In genomic region chr22:46513908-46514550, GRCh38 we compare ENCODE assay signal across 24 cellular contexts. TPM values are rescaled to one million over a fixed set of nuclear protein-coding genes. Genes with fewer than 3 reads are reported as not detected.
DNase-seq lines count a peak whose midpoint lies in the region; ATAC-seq, FAIRE-seq and TF ChIP-seq lines count a peak whose summit lies in the region.
"Had no signal": no experiment of that assay in that cellular context is flagged by ENCODE, and none has a peak within 500 bp of the region (broad histone marks: within the 10 kb centered on the region; RNA-seq: fewer than 3 reads in every experiment).

No MANE protein-coding gene starts in this region.

- H4K91ac ChIP-seq in H1 (replicated peaks; ENCODE audit: insufficient read length, low read length) (no peak overlapping the region), mesenchymal stem cell (ENCODE audit: low read length) (peak overlapping the region; percentile 53)

- no peak overlapping the region for H3K27ac ChIP-seq in BLaER1
- H3K27ac ChIP-seq in HUES48 (ENCODE audit: low read depth, low read length), result peak overlapping the region; percentile 53
- no peak overlapping the region for H3K27ac ChIP-seq in H1 (ENCODE audit: low read depth, low read length)
- peak overlapping the region; percentile 28 for H3K27ac ChIP-seq in mesenchymal stem cell (ENCODE audit: low read length, poor library complexity, severe bottlenecking)
- H3K27ac ChIP-seq in body of pancreas, result no peak overlapping the region
- H3K27ac ChIP-seq: WERI-Rb-1 had no signal

- CTCF ChIA-PET in H1 (lab: Charles Lee; ENCODE audit: partially characterized antibody), result interaction anchor here (0.7 to 1.7 kb wide), 3 partner anchors 28 to 146 kb away, joined by 3 to 5 read pairs (median 4); no protein-coding TSS in a partner anchor

- no peaks in the 10 kb centered on the region for H3K23me2 ChIP-seq in H1 (ENCODE audit: low read depth, low read length)

- H3K4me2 ChIP-seq in BLaER1, result peak overlapping the region; percentile 40
- H3K4me2 ChIP-seq in H1 (ENCODE audit: insufficient read depth in 1 of 2, low read depth in 2 of 2, low read length in 2 of 2), result no peak overlapping the region
- no peak overlapping the region for H3K4me2 ChIP-seq in mesenchymal stem cell (ENCODE audit: low read length, poor library complexity, severe bottlenecking)

- H2BK15ac ChIP-seq in H1 (ENCODE audit: low read length), result 0 out of 2 replicates have a peak overlapping the region, but pooled peaks have one; percentile 72
- H2BK15ac ChIP-seq in mesenchymal stem cell (ENCODE audit: low read depth, poor library complexity, severe bottlenecking), result peak overlapping the region; percentile 12

- H2BK12ac ChIP-seq in H1 (ENCODE audit: low read depth, low read length) (0 out of 2 replicates have a peak overlapping the region, but pooled peaks have one; percentile 50), mesenchymal stem cell (ENCODE audit: low read length in 2 of 2) (no peak overlapping the region)

- H2AFZ ChIP-seq in H1 (ENCODE audit: low read length), result no peak overlapping the region
- no peak overlapping the region for H2AFZ ChIP-seq in mesenchymal stem cell (ENCODE audit: low read depth, low read length)

- H3K4me1 ChIP-seq in BLaER1 (peaks cover 61% of the 10 kb centered on the region), HUES48 (ENCODE audit: control insufficient read depth, insufficient read depth, low read length) (peaks cover 24% of the 10 kb centered on the region), H1 (replicated peaks in 1 of 4; ENCODE audit: control insufficient read depth in 3 of 4, insufficient read depth in 4 of 4, low read length in 3 of 4) (peaks cover 0 to 21% (median 15%) of the 10 kb centered on the region in 4 experiments; a peak in 6 of 7 replicates), mesenchymal stem cell (ENCODE audit: control insufficient read depth, insufficient read depth, low read depth, low read length) (peaks cover 30% of the 10 kb centered on the region), body of pancreas (no peaks in the 10 kb centered on the region)

- POLR2A ChIA-PET in H1 (lab: Charles Lee; ENCODE audit: partially characterized antibody), result interaction anchor here (0.8 to 1.0 kb wide), 3 partner anchors 23 to 38 kb away, joined by 3 read pairs; partner anchors contain the start of gene CELSR1

- H3K79me1 ChIP-seq in H1 (ENCODE audit: low read depth, low read length), result peaks cover 5% of the 10 kb centered on the region; the same call in 1 of the 2 replicates
- H3K79me1 ChIP-seq in mesenchymal stem cell (replicated peaks; ENCODE audit: low read length, poor library complexity, severe bottlenecking), result peaks cover 40% of the 10 kb centered on the region

- H2BK120ac ChIP-seq in H1 (replicated peaks; ENCODE audit: low read depth, low read length) (no peak overlapping the region), mesenchymal stem cell (ENCODE audit: low read depth, low read length) (no peak overlapping the region)

- no peak for FAIRE-seq in H1 (lab: Jason Lieb, UNC)
- FAIRE-seq: GM12891, islet of Langerhans had no signal

- H3K4me3 ChIP-seq in BLaER1, result no peak overlapping the region
- H3K4me3 ChIP-seq in HUES48 (ENCODE audit: low read depth, low read length), result no peak overlapping the region
- H3K4me3 ChIP-seq in H1 (ENCODE audit: extremely low read depth in 1 of 4, insufficient read depth in 2 of 4, low read depth in 3 of 4, low read length in 4 of 4), result no peak overlapping the region
- no peak overlapping the region for H3K4me3 ChIP-seq in mesenchymal stem cell (ENCODE audit: insufficient read depth in 1 of 2, low read depth in 1 of 2, low read length in 2 of 2)
- no peak overlapping the region for H3K4me3 ChIP-seq in body of pancreas
- H3K4me3 ChIP-seq: MG63 had no signal

- no peak for TF ChIP-seq RAD21 in H1 (IDR thresholded peaks at IDR 0.05 in 1 of 2, conservative IDR thresholded peaks at IDR 0.05 in 1 of 2; ENCODE audit: low read depth in 2 of 2, low read length in 2 of 2)

- ATAC-seq in body of pancreas, result no peak
- ATAC-seq: activated naive CD4-positive, alpha-beta T cell treated with anti-CD3 and anti-CD28 coated beads, Interleukin-2, amount 50 U/mL, for 72 hours; activated T-helper 17 cell treated with anti-CD3 and anti-CD28 coated beads, Interleukin-2, amount 50 U/mL, for 72 hours; sciatic nerve had no signal

- TF ChIP-seq CTCF in H1 (IDR thresholded peaks at IDR 0.05; ENCODE audit: control extremely low read depth in 1 of 3, insufficient read depth in 1 of 3, low read depth in 1 of 3, low read length in 3 of 3) (no peak), body of pancreas (IDR thresholded peaks at IDR 0.05) (no peak)

- no peaks in the 10 kb centered on the region for H3K9me3 ChIP-seq in BLaER1
- H3K9me3 ChIP-seq in HUES48 (ENCODE audit: control insufficient read depth, insufficient read depth, low read length), result no peaks in the 10 kb centered on the region
- H3K9me3 ChIP-seq in H1 (ENCODE audit: insufficient read depth in 2 of 2, low read depth in 1 of 2, low read length in 1 of 2), result no peaks in the 10 kb centered on the region
- no peaks in the 10 kb centered on the region for H3K9me3 ChIP-seq in mesenchymal stem cell (ENCODE audit: control insufficient read depth, low read length)
- no peaks in the 10 kb centered on the region for H3K9me3 ChIP-seq in body of pancreas
- H3K9me3 ChIP-seq: MG63 had no signal

- H4K8ac ChIP-seq in H1 (ENCODE audit: extremely low read depth, insufficient read depth, low read length) (peak overlapping the region; percentile 58), mesenchymal stem cell (ENCODE audit: low read length) (no peak overlapping the region)

- no peak overlapping the region; the same call in 1 of the 2 replicates for H2BK20ac ChIP-seq in H1 (ENCODE audit: low read length)

- no peak overlapping the region for H3K9ac ChIP-seq in BLaER1
- H3K9ac ChIP-seq in HUES48 (ENCODE audit: low read depth, low read length), result no peak overlapping the region
- H3K9ac ChIP-seq in H1 (replicated peaks in 1 of 4; ENCODE audit: extremely low read depth in 1 of 4, low read depth in 3 of 4, low read length in 3 of 4), result no peak overlapping the region
- H3K9ac ChIP-seq in mesenchymal stem cell (ENCODE audit: low read length), result no peak overlapping the region

- no peak overlapping the region for H3K23ac ChIP-seq in H1 (ENCODE audit: insufficient read length)
- H3K23ac ChIP-seq in mesenchymal stem cell (ENCODE audit: low read length in 2 of 2), result no peak overlapping the region

- no peaks in the 10 kb centered on the region for H3K27me3 ChIP-seq in BLaER1
- H3K27me3 ChIP-seq in HUES48 (ENCODE audit: control insufficient read depth, insufficient read depth, low read length), result no peaks in the 10 kb centered on the region
- H3K27me3 ChIP-seq in H1 (replicated peaks in 1 of 4; ENCODE audit: control insufficient read depth in 3 of 4, extremely low read depth in 1 of 4, insufficient read depth in 3 of 4, low read length in 3 of 4), result no peaks in the 10 kb centered on the region
- peaks cover 0 to 6% of the 10 kb centered on the region in 2 experiments for H3K27me3 ChIP-seq in mesenchymal stem cell (ENCODE audit: control insufficient read depth in 1 of 2, insufficient read depth in 1 of 2, low read length in 2 of 2)
- H3K27me3 ChIP-seq in body of pancreas, result no peaks in the 10 kb centered on the region
- H3K27me3 ChIP-seq: MG63 had no signal

- H2AK5ac ChIP-seq in H1 (ENCODE audit: low read depth, low read length) (no peak overlapping the region), mesenchymal stem cell (ENCODE audit: low read length, severe bottlenecking) (peak overlapping the region; percentile 36)

- H3K18ac ChIP-seq in H1 (ENCODE audit: extremely low read depth, low read length) (peak overlapping the region; percentile 71), mesenchymal stem cell (ENCODE audit: low read depth in 1 of 2, low read length in 2 of 2) (no peak overlapping the region)

- no peak overlapping the region for H3K14ac ChIP-seq in H1 (ENCODE audit: insufficient read length)
- H3K14ac ChIP-seq in mesenchymal stem cell (ENCODE audit: low read length in 2 of 2), result no peak overlapping the region

- WGBS in H1 (ENCODE audit: extremely low coverage in 1 of 2, insufficient coverage in 1 of 2, insufficient read length in 1 of 2, insufficient replicate concordance in 2 of 2, low coverage in 1 of 2, low lambda C conversion rate in 2 of 2, missing lambda C conversion rate in 1 of 2), 2 experiments, result 91% methylated on average over 16 of the region's 16 CpGs; no CpG with 5 or more reads in 1 of the 2 experiments
- 90% methylated on average over 16 of the region's 16 CpGs for WGBS in mesenchymal stem cell
- 79 to 82% methylated on average over 14 to 16 of the region's 16 CpGs for WGBS in body of pancreas, 2 donors

- no peak overlapping the region for H3K56ac ChIP-seq in H1 (replicated peaks; ENCODE audit: insufficient read length, low read depth, low read length)

- intact Hi-C loops in body of pancreas (cut with DNase I), result no loop called here

- no peak for TF ChIP-seq EP300 in H1 (IDR thresholded peaks at IDR 0.05; ENCODE audit: borderline replicate concordance in 1 of 2, low read depth in 2 of 2, low read length in 2 of 2)

- TF ChIP-seq POLR2A in H1 (IDR thresholded peaks at IDR 0.05; ENCODE audit: control extremely low read depth in 1 of 2, low read depth in 2 of 2, low read length in 2 of 2) (no peak), body of pancreas (IDR thresholded peaks at IDR 0.05) (no peak)

- H3K79me2 ChIP-seq in H1 (ENCODE audit: control insufficient read depth in 1 of 2, insufficient read depth in 2 of 2, low read length in 2 of 2), result no peaks in the 10 kb centered on the region; a peak in 1 of 4 replicates

- H2BK5ac ChIP-seq in H1 (ENCODE audit: low read depth, low read length) (peak overlapping the region; percentile 66; the same call in 1 of the 2 replicates), mesenchymal stem cell (ENCODE audit: low read depth, low read length, poor library complexity, severe bottlenecking) (no peak overlapping the region)

- H3K36me3 ChIP-seq in BLaER1, result no peaks in the 10 kb centered on the region
- H3K36me3 ChIP-seq in HUES48 (ENCODE audit: control insufficient read depth, insufficient read depth, low read length), result no peaks in the 10 kb centered on the region; the same call in 1 of the 2 replicates
- H3K36me3 ChIP-seq in H1 (ENCODE audit: control insufficient read depth in 2 of 4, insufficient read depth in 4 of 4, low read length in 3 of 4), result no peaks in the 10 kb centered on the region
- peaks cover 0 to 29% of the 10 kb centered on the region in 2 experiments for H3K36me3 ChIP-seq in mesenchymal stem cell (ENCODE audit: control insufficient read depth in 1 of 2, insufficient read depth in 2 of 2, low read depth in 1 of 2, low read length in 2 of 2)
- no peaks in the 10 kb centered on the region for H3K36me3 ChIP-seq in body of pancreas (replicated peaks in 1 of 2; ENCODE audit: insufficient read depth in 1 of 2, low read depth in 2 of 2)
- H3K36me3 ChIP-seq: MG63, WERI-Rb-1 had no signal

- peak overlapping the region; percentile 44 for H4K5ac ChIP-seq in H1 (ENCODE audit: insufficient read length, low read depth, low read length)

- peak overlapping the region; percentile 80 for H3K4ac ChIP-seq in H1 (replicated peaks; ENCODE audit: insufficient read length, low read depth, low read length)
- no peak overlapping the region for H3K4ac ChIP-seq in mesenchymal stem cell (ENCODE audit: low read depth in 1 of 2, low read length in 2 of 2)

- DNase-seq in H1 (ENCODE audit: low read depth in 1 of 2, low spot score in 2 of 2) (no peak), mesenchymal stem cell (no peak), COLO668 (lab: John Stamatoyannopoulos, UW; ENCODE audit: unreplicated experiment) (no peak), body of pancreas (no peak), amygdala (lab: John Stamatoyannopoulos, UW) (no peak)
- no peak for DNase-seq in activated CD4-positive, alpha-beta T cell treated with anti-CD3 and anti-CD28 coated beads for 1 hour
- DNase-seq: aorta; DND-41; effector CD4-positive, alpha-beta T cell; erythroblast; NCI-H1417 treated with DMSO at 0.1 percent for 48 hours; NCI-H2081 treated with DMSO at 0.1 percent for 48 hours; NCI-H774; stimulated activated CD4-positive, alpha-beta T cell treated with anti-CD3 and anti-CD28 coated beads, Interleukin-15, amount 100 ng/mL, for 24 hours; T-helper 9 cell; WERI-Rb-1 had no signal

- no peaks in the 10 kb centered on the region for H4K20me1 ChIP-seq in BLaER1
- H4K20me1 ChIP-seq in H1 (replicated peaks in 1 of 2; ENCODE audit: control insufficient read depth in 1 of 2, insufficient read depth in 2 of 2, low read length in 2 of 2), result peaks cover 0 to 10% of the 10 kb centered on the region in 2 experiments

RNA-seq across cellular contexts. Expression of gene CELSR1, which starts 23.4 kb away (rescaled TPM):
- 12.2 and 12.4 TPM in 2 replicates for total RNA-seq in H1 (2021; fragmentation: NEBNext Ultra II Directional; extraction: Animal tissue kit (Norgen Biotek cat#: 25700))
- polyA plus RNA-seq in H1 (2011; rRNA removed), result 9.0 and 16.4 TPM in 2 replicates
- 9.1 TPM for polyA plus RNA-seq in H1 (2011; cell fraction: cytosol; rRNA removed)
- 36.2 TPM for polyA plus RNA-seq in H1 (2011; cell fraction: nucleus; rRNA removed)
- polyA plus RNA-seq in H1 (2012, experiment 1 of 2), result 8.8 to 12.1 TPM (median 10.3 TPM) in 4 replicates
- 7.3 TPM for polyA plus RNA-seq in H1 (2012, experiment 2 of 2)
- polyA plus RNA-seq in H1 (2013, experiment 1 of 2), result 10.4 TPM
- 9.5 TPM for polyA plus RNA-seq in H1 (2013, experiment 2 of 2)
- polyA minus RNA-seq in H1 (2011; rRNA and poly(A)+ RNA removed), result 22.5 and 24.2 TPM in 2 replicates
- polyA minus RNA-seq in H1 (2011; cell fraction: cytosol; rRNA and poly(A)+ RNA removed), result 13.4 TPM
- 38.4 TPM for polyA minus RNA-seq in H1 (2011; cell fraction: nucleus; rRNA and poly(A)+ RNA removed)
- polyA plus RNA-seq in mesenchymal stem cell (2013, experiment 1 of 2), result 0.14 TPM
- polyA plus RNA-seq in mesenchymal stem cell (2013, experiment 2 of 2), result 0.11 TPM
- 1 to 10 TPM in 1 of 2 donors, under 1 TPM in 1; 0.66 to 3.6 TPM for total RNA-seq in body of pancreas

Comparison
In these comparisons a context has a peak if more than half of its experiments do, and no peak if none do; other contexts are left out.
1. H3K27ac ChIP-seq: peak in HUES48 (single experiment) and mesenchymal stem cell (single experiment); none in BLaER1 (single experiment), H1 (single experiment) and body of pancreas (0 of 4).